9 cellular contexts compared by ENCODE assay signal in genomic region chr12:120856980-120857379, GRCh38. TPM values are rescaled to one million over a fixed set of nuclear protein-coding genes. Genes with fewer than 3 reads are reported as not detected.
DNase-seq lines count a peak whose midpoint lies in the region; ATAC-seq, FAIRE-seq and TF ChIP-seq lines count a peak whose summit lies in the region.
"Had no signal": no experiment of that assay in that cellular context is flagged by ENCODE, and none has a peak within 500 bp of the region (broad histone marks: within the 10 kb centered on the region; RNA-seq: fewer than 3 reads in every experiment).

No MANE protein-coding gene starts in this region.

- H3K9ac ChIP-seq in SU-DHL-6 (ENCODE audit: low read length) = no peak overlapping the region; the same call in 1 of the 2 replicates

- H3K27me3 ChIP-seq in SU-DHL-6 (ENCODE audit: low read length) = no peaks in the 10 kb centered on the region
- H3K27me3 ChIP-seq in uterus = no peaks in the 10 kb centered on the region

- no peaks in the 10 kb centered on the region for H3K9me2 ChIP-seq in SU-DHL-6 (replicated peaks; ENCODE audit: insufficient read depth, low read length)

- peak overlapping the region; percentile 4 to 70 (median 22) for H3K4me3 Mint-ChIP-seq in immature natural killer cell

- H3K79me2 ChIP-seq in SU-DHL-6 (ENCODE audit: insufficient read depth, low read length) = peaks cover 23% of the 10 kb centered on the region

- TF ChIP-seq CTCF in SU-DHL-6 (IDR thresholded peaks at IDR 0.05; ENCODE audit: insufficient read depth, low read length, poor library complexity, severe bottlenecking) (peak; percentile 51), uterus (IDR thresholded peaks at IDR 0.05) (no peak)

- H3K36me3 ChIP-seq in SU-DHL-6 (ENCODE audit: low read length) = no peaks in the 10 kb centered on the region
- no peaks in the 10 kb centered on the region for H3K36me3 ChIP-seq in uterus

- peak overlapping the region in 3 of 6 donors; percentile 53 to 63 (median 61) for H3K27ac Mint-ChIP-seq in immature natural killer cell

- peaks cover 0 to 5% (median 0%) of the 10 kb centered on the region in 3 donors for H3K36me3 Mint-ChIP-seq in immature natural killer cell

- peaks cover 3% of the 10 kb centered on the region in 2 donors for H3K4me1 ChIP-seq in uterus

- no peak overlapping the region for H3K4me3 ChIP-seq in SU-DHL-6 (ENCODE audit: insufficient read depth, low read length, poor library complexity, severe bottlenecking)
- H3K4me3 ChIP-seq in uterus = no peak overlapping the region

- H4K20me1 ChIP-seq in SU-DHL-6 (ENCODE audit: low read depth, low read length) = no peaks in the 10 kb centered on the region

- POLR2A ChIA-PET in HEK293T (lab: Yijun Ruan, JAX) = no interaction called here

- H3K4me1 Mint-ChIP-seq in immature natural killer cell = peaks cover 37 to 60% of the 10 kb centered on the region in 2 donors

- peaks cover 3 to 7% (median 4%) of the 10 kb centered on the region in 3 donors for H3K27me3 Mint-ChIP-seq in immature natural killer cell (ENCODE audit: low read depth in 3 of 3)

- H3K27ac ChIP-seq in SU-DHL-6 (ENCODE audit: low read depth, low read length) = peak overlapping the region; percentile 44
- H3K27ac ChIP-seq in uterus = no peak overlapping the region

- no peak for TF ChIP-seq POLR2A in GM12892 (IDR thresholded peaks at IDR 0.05; ENCODE audit: low read depth, low read length)
- TF ChIP-seq POLR2A in uterus (IDR thresholded peaks at IDR 0.05) = no peak

- no peaks in the 10 kb centered on the region for H3K9me3 Mint-ChIP-seq in immature natural killer cell

- FAIRE-seq in GM12892 (lab: Jason Lieb, UNC) = peak; percentile 14

- H3K4me2 ChIP-seq in SU-DHL-6 (ENCODE audit: low read depth, low read length, poor library complexity, severe bottlenecking) = peak overlapping the region; percentile 37

- no peak overlapping the region for H2AFZ ChIP-seq in SU-DHL-6 (ENCODE audit: low read depth, low read length, severe bottlenecking)

- peaks cover 4% of the 10 kb centered on the region; the same call in 1 of the 2 replicates for H3F3A ChIP-seq in SU-DHL-6 (ENCODE audit: insufficient read depth)

- H3K9me3 ChIP-seq in SU-DHL-6 (ENCODE audit: insufficient read depth, low read length) = no peaks in the 10 kb centered on the region
- H3K9me3 ChIP-seq in uterus = no peaks in the 10 kb centered on the region

- DNase-seq in AG20443 (ENCODE audit: low spot score) (peak; percentile 27), GM12892 (ENCODE audit: insufficient read length) (no peak), immature natural killer cell (peak in 2 of 3 donors; percentile 11 to 22), uterus (no peak), HEK293T (ENCODE audit: extremely low spot score) (no peak)
- DNase-seq: activated CD4-positive, alpha-beta T cell treated with anti-CD3 and anti-CD28 coated beads, Interleukin-2, amount 50 U/mL, for 1 hour had no signal

- CTCF ChIA-PET in HEK293T (lab: Yijun Ruan, JAX) = interaction anchor here (0.5 to 1.2 kb wide), 7 partner anchors 10 to 47 kb away, joined by 3 to 5 read pairs (median 4); partner anchors contain the start of gene SPPL3

- intact Hi-C loops in uterus (cut with DNase I; ENCODE audit: low total_unique reads) = no loop called here

- ATAC-seq in HG02938 (IDR thresholded peaks at IDR 0.05; ENCODE audit: unreplicated experiment) (no peak), GM18907 (IDR thresholded peaks at IDR 0.05; ENCODE audit: unreplicated experiment) (no peak)

TF ChIP-seq in HEK293T, 16 proteins besides CTCF, POLR2A, EP300 and RAD21:
- no peak for TF ChIP-seq ZNF384 (IDR thresholded peaks at IDR 0.05)

RNA-seq across cellular contexts. Expression of gene SPPL3, which starts 47.2 kb away (rescaled TPM):
- polyA plus RNA-seq in GM12892 (2012; ENCODE audit: missing spikeins) = 9.9 TPM
- polyA plus RNA-seq in immature natural killer cell = 10 to 100 TPM; 10.2 to 18.8 (median 15.6) TPM
- 10 to 100 TPM in 3 of 4 donors, 1 to 10 TPM in 1; 5.4 to 82.7 (median 23.2) TPM for total RNA-seq in uterus

Comparison
In these comparisons a context has a peak if more than half of its experiments do, and no peak if none do; other contexts are left out.
1. DNase-seq: peak in AG20443 (single experiment) and immature natural killer cell (2 of 3); none in GM12892 (single experiment), uterus (0 of 2) and HEK293T (single experiment).